In genomic region chr4:10109995-10110670, GRCh38 we compare ENCODE assay signal across 1 cellular context.
A peak's percentile ranks its signal among the peaks of the same experiment; 100 is the strongest.
TF ChIP-seq lines count a peak whose summit lies in the region.

No MANE protein-coding gene starts in this region.

TF ChIP-seq in GM12878, 131 proteins besides CTCF, POLR2A, EP300 and RAD21 (continued from another document):
- TF ChIP-seq SKIL (IDR thresholded peaks at IDR 0.05; ENCODE audit: low read depth, poor library complexity, severe bottlenecking) (no peak), ZNF384 (IDR thresholded peaks at IDR 0.05; ENCODE audit: borderline replicate concordance, low read depth, low read length) (no peak), ZNF592 (IDR thresholded peaks at IDR 0.05) (no peak), KDM1A (IDR thresholded peaks at IDR 0.05; ENCODE audit: borderline replicate concordance) (no peak), KAT2A (conservative IDR thresholded peaks at IDR 0.05; ENCODE audit: control insufficient read depth, low read depth, low read length) (no peak), CBX5 (IDR thresholded peaks at IDR 0.05; ENCODE audit: low read depth) (no peak), HDAC6 (IDR thresholded peaks at IDR 0.05; ENCODE audit: unreplicated experiment) (no peak), NR2F1 (conservative IDR thresholded peaks at IDR 0.05) (no peak), MLLT1 (IDR thresholded peaks at IDR 0.05) (no peak), RAD51 (IDR thresholded peaks at IDR 0.05) (no peak), MTA3 (IDR thresholded peaks at IDR 0.05; ENCODE audit: borderline replicate concordance, low read length) (0 out of 2 replicates have a peak, but pooled peaks have one; percentile 15), TCF7 (IDR thresholded peaks at IDR 0.05; ENCODE audit: borderline replicate concordance) (no peak), SUZ12 (IDR thresholded peaks at IDR 0.05; ENCODE audit: unreplicated experiment) (no peak), SUPT20H (IDR thresholded peaks at IDR 0.05; ENCODE audit: borderline replicate concordance, control insufficient read depth, low read depth, low read length) (no peak), POU2F2 (IDR thresholded peaks at IDR 0.05; ENCODE audit: borderline replicate concordance, low read depth, low read length) (0 out of 3 replicates have a peak, but pooled peaks have one; percentile 3)
- TF ChIP-seq, protein P1, sequence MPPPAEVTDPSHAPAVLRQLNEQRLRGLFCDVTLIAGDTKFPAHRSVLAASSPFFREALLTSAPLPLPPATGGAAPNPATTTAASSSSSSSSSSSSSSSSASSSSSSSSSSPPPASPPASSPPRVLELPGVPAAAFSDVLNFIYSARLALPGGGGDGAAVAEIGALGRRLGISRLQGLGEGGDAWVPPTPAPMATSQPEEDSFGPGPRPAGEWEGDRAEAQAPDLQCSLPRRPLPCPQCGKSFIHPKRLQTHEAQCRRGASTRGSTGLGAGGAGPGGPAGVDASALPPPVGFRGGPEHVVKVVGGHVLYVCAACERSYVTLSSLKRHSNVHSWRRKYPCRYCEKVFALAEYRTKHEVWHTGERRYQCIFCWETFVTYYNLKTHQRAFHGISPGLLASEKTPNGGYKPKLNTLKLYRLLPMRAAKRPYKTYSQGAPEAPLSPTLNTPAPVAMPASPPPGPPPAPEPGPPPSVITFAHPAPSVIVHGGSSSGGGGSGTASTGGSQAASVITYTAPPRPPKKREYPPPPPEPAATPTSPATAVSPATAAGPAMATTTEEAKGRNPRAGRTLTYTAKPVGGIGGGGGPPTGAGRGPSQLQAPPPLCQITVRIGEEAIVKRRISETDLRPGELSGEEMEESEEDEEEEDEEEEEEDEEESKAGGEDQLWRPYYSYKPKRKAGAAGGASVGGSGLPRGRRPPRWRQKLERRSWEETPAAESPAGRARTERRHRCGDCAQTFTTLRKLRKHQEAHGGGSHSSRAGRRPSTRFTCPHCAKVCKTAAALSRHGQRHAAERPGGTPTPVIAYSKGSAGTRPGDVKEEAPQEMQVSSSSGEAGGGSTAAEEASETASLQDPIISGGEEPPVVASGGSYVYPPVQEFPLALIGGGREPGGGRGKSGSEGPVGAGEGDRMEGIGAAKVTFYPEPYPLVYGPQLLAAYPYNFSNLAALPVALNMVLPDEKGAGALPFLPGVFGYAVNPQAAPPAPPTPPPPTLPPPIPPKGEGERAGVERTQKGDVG (CRISPR knock-in tag; IDR thresholded peaks at IDR 0.05) = no peak
- TF ChIP-seq, protein P2, sequence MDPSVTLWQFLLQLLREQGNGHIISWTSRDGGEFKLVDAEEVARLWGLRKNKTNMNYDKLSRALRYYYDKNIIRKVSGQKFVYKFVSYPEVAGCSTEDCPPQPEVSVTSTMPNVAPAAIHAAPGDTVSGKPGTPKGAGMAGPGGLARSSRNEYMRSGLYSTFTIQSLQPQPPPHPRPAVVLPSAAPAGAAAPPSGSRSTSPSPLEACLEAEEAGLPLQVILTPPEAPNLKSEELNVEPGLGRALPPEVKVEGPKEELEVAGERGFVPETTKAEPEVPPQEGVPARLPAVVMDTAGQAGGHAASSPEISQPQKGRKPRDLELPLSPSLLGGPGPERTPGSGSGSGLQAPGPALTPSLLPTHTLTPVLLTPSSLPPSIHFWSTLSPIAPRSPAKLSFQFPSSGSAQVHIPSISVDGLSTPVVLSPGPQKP (IDR thresholded peaks at IDR 0.05; ENCODE audit: low read depth, low read length) = no peak
